Comparison of ENCODE assay signal across 8 cellular contexts in the genomic region with DNA sequence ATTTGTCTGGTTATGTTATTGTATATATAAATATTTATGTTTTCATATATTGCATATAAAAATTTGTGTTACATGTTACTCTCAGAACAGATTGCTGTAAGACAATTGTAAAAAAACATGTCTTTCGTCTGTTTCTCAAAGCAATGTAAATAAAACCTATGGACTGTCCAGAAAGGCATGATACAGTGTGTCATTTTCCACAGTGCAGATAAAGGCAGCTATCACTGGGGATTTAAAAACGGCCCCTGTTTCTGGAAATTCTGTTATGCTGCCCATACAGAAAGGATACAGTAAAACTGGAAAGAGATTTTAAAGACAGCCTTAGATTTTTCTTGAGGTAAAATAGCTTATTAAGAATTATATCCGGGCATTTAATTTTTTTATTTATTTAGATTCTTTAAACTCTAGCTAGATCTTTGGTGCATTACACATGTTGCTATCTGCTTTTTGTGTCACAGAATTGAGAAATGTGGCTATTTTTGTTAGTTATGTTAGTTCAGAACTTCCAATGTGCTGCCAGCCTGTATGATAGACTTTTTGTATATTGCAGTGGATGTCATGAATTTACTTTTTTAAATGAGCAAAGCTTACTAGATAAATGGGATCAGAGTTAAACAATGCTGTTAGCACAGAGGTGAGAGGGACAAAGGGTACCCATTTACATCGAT. TPM values are rescaled to one million over a fixed set of nuclear protein-coding genes. Genes with fewer than 3 reads are reported as not detected.
DNase-seq lines count a peak whose midpoint lies in the region; ATAC-seq and TF ChIP-seq lines count a peak whose summit lies in the region.

No MANE protein-coding gene starts in this region.

- no peaks in the 10 kb centered on the region for H3K27me3 Mint-ChIP-seq in activated naive CD8-positive, alpha-beta T cell treated with anti-CD3 and anti-CD28 coated beads, Interleukin-2, amount 10 ng/mL, durations not matched to agents 7 days and 5 days

- peaks cover 12% of the 10 kb centered on the region for H3K4me1 ChIP-seq in iPS-18a (ENCODE audit: control insufficient read depth, low read depth, low read length)

- 2% methylated on average over 4 of the region's 4 CpGs for WGBS in lower leg skin, 2 donors

- H3K4me3 ChIP-seq in LNCaP clone FGC (ENCODE audit: low read depth, low read length) (peak overlapping the region; percentile 77), iPS-18a (ENCODE audit: low read length) (peak overlapping the region; percentile 98), lower leg skin (ENCODE audit: low read depth, poor library complexity, severe bottlenecking) (no peak overlapping the region)

- no peaks in the 10 kb centered on the region for H3K9me3 ChIP-seq in iPS-18a (ENCODE audit: control insufficient read depth, low read depth, low read length)

- H3K4me1 Mint-ChIP-seq in activated naive CD8-positive, alpha-beta T cell treated with anti-CD3 and anti-CD28 coated beads, Interleukin-2, amount 10 ng/mL, durations not matched to agents 7 days and 5 days: peaks cover 17% of the 10 kb centered on the region
- peaks cover 21% of the 10 kb centered on the region for H3K4me1 Mint-ChIP-seq in stimulated activated effector memory CD8-positive, alpha-beta T cell treated with anti-CD3 and anti-CD28 coated beads, Interleukin-12 subunit alpha, Interleukin-12 subunit beta, amount 100 ng/mL, for 72 hours

- DNase-seq in DMS53 (lab: John Stamatoyannopoulos, UW) (peak; percentile 50), LNCaP clone FGC (ENCODE audit: low read depth) (no peak), lower leg skin (ENCODE audit: low spot score in 2 of 2) (no peak), LoVo (ENCODE audit: low spot score) (no peak)
- no peak for DNase-seq in activated naive CD8-positive, alpha-beta T cell treated with anti-CD3 and anti-CD28 coated beads, Interleukin-2, amount 10 ng/mL, durations not matched to agents 7 days and 5 days
- DNase-seq in stimulated activated effector memory CD8-positive, alpha-beta T cell treated with anti-CD3 and anti-CD28 coated beads, Interleukin-12 subunit alpha, Interleukin-12 subunit beta, amount 100 ng/mL, for 72 hours (ENCODE audit: low spot score in 2 of 2): no peak

- H3K36me3 ChIP-seq in iPS-18a (ENCODE audit: control insufficient read depth, low read depth, low read length): no peaks in the 10 kb centered on the region

- no peak for ATAC-seq in activated naive CD8-positive, alpha-beta T cell treated with anti-CD3 and anti-CD28 coated beads, Interleukin-2, amount 10 ng/mL, durations not matched to agents 7 days and 5 days (ENCODE audit: low read depth)
- ATAC-seq in stimulated activated effector memory CD8-positive, alpha-beta T cell treated with anti-CD3 and anti-CD28 coated beads, Interleukin-12 subunit alpha, Interleukin-12 subunit beta, amount 100 ng/mL, for 72 hours: no peak
- no peak for ATAC-seq in HG03565 (IDR thresholded peaks at IDR 0.05; ENCODE audit: unreplicated experiment)

- peak overlapping the region; percentile 53 for H3K27ac ChIP-seq in iPS-18a (ENCODE audit: low read length)

- TF ChIP-seq CTCF in LNCaP clone FGC (IDR thresholded peaks at IDR 0.05; ENCODE audit: control insufficient read depth, extremely low read depth, insufficient read depth): no peak
- TF ChIP-seq CTCF in lower leg skin (IDR thresholded peaks at IDR 0.05): no peak

- peaks cover 6% of the 10 kb centered on the region for H3K36me3 Mint-ChIP-seq in activated naive CD8-positive, alpha-beta T cell treated with anti-CD3 and anti-CD28 coated beads, Interleukin-2, amount 10 ng/mL, durations not matched to agents 7 days and 5 days
- H3K36me3 Mint-ChIP-seq in stimulated activated effector memory CD8-positive, alpha-beta T cell treated with anti-CD3 and anti-CD28 coated beads, Interleukin-12 subunit alpha, Interleukin-12 subunit beta, amount 100 ng/mL, for 72 hours: peaks cover 31% of the 10 kb centered on the region

- no peaks in the 10 kb centered on the region for H3K27me3 ChIP-seq in iPS-18a (ENCODE audit: control insufficient read depth, insufficient read depth, low read length)

- no peaks in the 10 kb centered on the region for H3K9me3 Mint-ChIP-seq in activated naive CD8-positive, alpha-beta T cell treated with anti-CD3 and anti-CD28 coated beads, Interleukin-2, amount 10 ng/mL, durations not matched to agents 7 days and 5 days
- no peaks in the 10 kb centered on the region for H3K9me3 Mint-ChIP-seq in stimulated activated effector memory CD8-positive, alpha-beta T cell treated with anti-CD3 and anti-CD28 coated beads, Interleukin-12 subunit alpha, Interleukin-12 subunit beta, amount 100 ng/mL, for 72 hours

- intact Hi-C loops in lower leg skin (cut with DNase I; ENCODE audit: low total_unique reads): no loop called here

- H3K9ac ChIP-seq in iPS-18a (ENCODE audit: low read length): peak overlapping the region; percentile 90

- no peak for TF ChIP-seq POLR2A in lower leg skin (IDR thresholded peaks at IDR 0.05)

- peak overlapping the region; percentile 99 for H3K4me3 Mint-ChIP-seq in activated naive CD8-positive, alpha-beta T cell treated with anti-CD3 and anti-CD28 coated beads, Interleukin-2, amount 10 ng/mL, durations not matched to agents 7 days and 5 days
- peak overlapping the region; percentile 98 for H3K4me3 Mint-ChIP-seq in stimulated activated effector memory CD8-positive, alpha-beta T cell treated with anti-CD3 and anti-CD28 coated beads, Interleukin-12 subunit alpha, Interleukin-12 subunit beta, amount 100 ng/mL, for 72 hours

- H3K27ac Mint-ChIP-seq in activated naive CD8-positive, alpha-beta T cell treated with anti-CD3 and anti-CD28 coated beads, Interleukin-2, amount 10 ng/mL, durations not matched to agents 7 days and 5 days: peak overlapping the region; percentile 100
- H3K27ac Mint-ChIP-seq in stimulated activated effector memory CD8-positive, alpha-beta T cell treated with anti-CD3 and anti-CD28 coated beads, Interleukin-12 subunit alpha, Interleukin-12 subunit beta, amount 100 ng/mL, for 72 hours: peak overlapping the region; percentile 100

- POLR2A ChIA-PET in activated naive CD8-positive, alpha-beta T cell treated with anti-CD3 and anti-CD28 coated beads, Interleukin-2, amount 10 ng/mL, durations not matched to agents 7 days and 5 days (lab: Charles Lee): interaction anchor here (1.0 to 1.6 kb wide), 3 partner anchors 9 to 73 kb away, joined by 3 to 13 read pairs (median 5); a partner anchor contains a TSS

RNA-seq across cellular contexts. Expression of a gene that starts 0.8 kb away (rescaled TPM):
- total RNA-seq in activated naive CD8-positive, alpha-beta T cell treated with anti-CD3 and anti-CD28 coated beads, Interleukin-2, amount 10 ng/mL, durations not matched to agents 7 days and 5 days: 10 to 100 TPM; 25.5 to 28.5 TPM
- 10 to 100 TPM; 13.4 to 28.7 (median 24.4) TPM for total RNA-seq in lower leg skin
